ENCODE assay signal across 8 cellular contexts in the genomic region with DNA sequence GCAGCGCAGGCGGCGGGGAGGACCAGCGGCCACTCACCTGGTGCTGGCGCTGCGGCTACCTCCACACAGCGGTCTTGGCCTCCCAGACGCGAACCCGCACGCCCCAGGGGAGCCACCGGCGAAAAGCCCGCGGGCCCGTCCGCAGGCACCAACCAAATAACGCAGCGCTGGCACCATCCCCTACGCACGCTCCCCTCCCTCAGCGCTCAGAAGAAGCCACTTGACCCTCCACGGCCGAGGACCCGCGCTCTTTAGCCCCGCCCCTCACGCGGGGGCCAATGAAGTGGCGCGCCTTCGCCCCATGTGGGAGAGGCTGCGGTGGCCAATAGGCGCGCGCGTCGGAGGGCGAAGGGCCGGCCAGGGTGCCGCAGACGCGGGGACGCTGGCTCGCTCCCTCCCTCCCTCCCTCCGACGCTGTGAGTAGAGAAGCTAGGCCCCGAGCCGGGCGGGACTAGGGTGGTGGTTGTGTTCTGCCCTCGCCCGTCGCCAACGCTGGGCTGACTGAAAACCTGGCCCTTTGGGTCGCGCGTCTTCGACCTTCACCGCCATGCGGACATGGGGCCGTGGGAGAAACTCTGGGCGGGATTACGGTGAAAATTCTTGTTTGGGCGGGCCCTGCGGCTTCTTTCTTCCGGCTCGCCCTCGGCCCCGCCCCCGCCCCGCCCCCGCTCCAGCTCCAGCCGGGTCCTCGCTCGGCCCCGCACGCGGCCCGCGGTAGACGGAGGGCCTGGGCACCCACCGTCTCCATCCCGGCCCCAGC. TPM values are rescaled to one million over a fixed set of nuclear protein-coding genes. Genes with fewer than 3 reads are reported as not detected.
A peak's percentile ranks its signal among the peaks of the same experiment; 100 is the strongest.
DNase-seq lines count a peak whose midpoint lies in the region; ATAC-seq and TF ChIP-seq lines count a peak whose summit lies in the region.

TSS of gene DMAC2L (plus strand) at position 351 of the 760 bp plus-strand sequence. CDS start 9,164 bp downstream, outside the sequence.
TSS of gene L2HGDH (minus strand) at position 256 of the 760 bp plus-strand sequence. CDS start at position 177, 79 bp downstream.

- H3K4me3 ChIP-seq in BJ (ENCODE audit: low read depth, low read length) = peak within 1 kb of the TSS; percentile 94

- peak; percentile 46 for DNase-seq in BJ (ENCODE audit: low read depth)
- DNase-seq in GM19240 (ENCODE audit: insufficient read length, low spot score) = peak; percentile 86
- DNase-seq in NCI-H524 (lab: John Stamatoyannopoulos, UW) = peak; percentile 98 to 99
- peak; percentile 92 for DNase-seq in activated CD4-positive, alpha-beta T cell treated with anti-CD3 and anti-CD28 coated beads for 48 hours
- DNase-seq in left lobe of liver (ENCODE audit: low spot score) = peak; percentile 96
- DNase-seq in stimulated activated CD4-positive, alpha-beta T cell treated with anti-CD3 and anti-CD28 coated beads, Interleukin-2, amount 100 ng/mL, for 4 hours (ENCODE audit: low read depth) = peak; percentile 81

- CTCF ChIA-PET in BJ (lab: Yijun Ruan, JAX) = interaction anchor here (0.8 to 2.5 kb wide), 6 partner anchors 9 to 220 kb away, joined by 3 to 12 read pairs (median 4); partner anchors contain the start of gene MAP4K5

- POLR2A ChIA-PET in BJ (lab: Charles Lee) = interaction anchor here (0.6 to 0.8 kb wide), 2 partner anchors 9 to 242 kb away, joined by 5 to 7 read pairs; no protein-coding TSS in a partner anchor

- TF ChIP-seq CTCF in BJ (IDR thresholded peaks at IDR 0.05; ENCODE audit: insufficient read depth, low read depth, low read length) = no peak

- peak; percentile 92 for ATAC-seq in HG03457 (IDR thresholded peaks at IDR 0.05; ENCODE audit: unreplicated experiment)
- ATAC-seq in left lobe of liver = peak; percentile 94

- peak within 1 kb of the TSS; percentile 95 for H3K27ac ChIP-seq in cingulate gyrus (ENCODE audit: low read depth, low read length)

- no peaks in the 10 kb centered on the region for H3K36me3 ChIP-seq in BJ (ENCODE audit: control insufficient read depth, insufficient read depth, low read length)

- H3K27me3 ChIP-seq in BJ (ENCODE audit: control insufficient read depth, insufficient read depth, low read length) = no peaks in the 10 kb centered on the region

RNA-seq across cellular contexts. Expression of gene DMAC2L, which starts in this region (rescaled TPM):
- polyA plus RNA-seq in BJ (2011; rRNA removed) = 6.8 and 11.0 TPM in 2 replicates
- 2.7 and 5.6 TPM in 2 replicates for polyA minus RNA-seq in BJ (2011; rRNA and poly(A)+ RNA removed)
- total RNA-seq in left lobe of liver = 8.0 TPM

RNA-seq across cellular contexts. Expression of gene L2HGDH, which starts in this region (rescaled TPM):
- 2.3 and 2.9 TPM in 2 replicates for polyA plus RNA-seq in BJ (2011; rRNA removed)
- 0.57 and 0.76 TPM in 2 replicates for polyA minus RNA-seq in BJ (2011; rRNA and poly(A)+ RNA removed)
- total RNA-seq in left lobe of liver = 9.2 TPM

Comparison
In these comparisons a context has a peak if more than half of its experiments do, and no peak if none do; other contexts are left out.
1. Peak in every context shown above with its lines: DNase-seq, ATAC-seq, H3K4me3 ChIP-seq and H3K27ac ChIP-seq.
2. DNase-seq: peak in every context shown above with its lines; median percentile 98 in NCI-H524; 96 in left lobe of liver; 92 in activated CD4-positive, alpha-beta T cell treated with anti-CD3 and anti-CD28 coated beads for 48 hours; 86 in GM19240; 81 in stimulated activated CD4-positive, alpha-beta T cell treated with anti-CD3 and anti-CD28 coated beads, Interleukin-2, amount 100 ng/mL, for 4 hours; 46 in BJ.